ENCODE assay signal across 8 cellular contexts in the genomic region with DNA sequence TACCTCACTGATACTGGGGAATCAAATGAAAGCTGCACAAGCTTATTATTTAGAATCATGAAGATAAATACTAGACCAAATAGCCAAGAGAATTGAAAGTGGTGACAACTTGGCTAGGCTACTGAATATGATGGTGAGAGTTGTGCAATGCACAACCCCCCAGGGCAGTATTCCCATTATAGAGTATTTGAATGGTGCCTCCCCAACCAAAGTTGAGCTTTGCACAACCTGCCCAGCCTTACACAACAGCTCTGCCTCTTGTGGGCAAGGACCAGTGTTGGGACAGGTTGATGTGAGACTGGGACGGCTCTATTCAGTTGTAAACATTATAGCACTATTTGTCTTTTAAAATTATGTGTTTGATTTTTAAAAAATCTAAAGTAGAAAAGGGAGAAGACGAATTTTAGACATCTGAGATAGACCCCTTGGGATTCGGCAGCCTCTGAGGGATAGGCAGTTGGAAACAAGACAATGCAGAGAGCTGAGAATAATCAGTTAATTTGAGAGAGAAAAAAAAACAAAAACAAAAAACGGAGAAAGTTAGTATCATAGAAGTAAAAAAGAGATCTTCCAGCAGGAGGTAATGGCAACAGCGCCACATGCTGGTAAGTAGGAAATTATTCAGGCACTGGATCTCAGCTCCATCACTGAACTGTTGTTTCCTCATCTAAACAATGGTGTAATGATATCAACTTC.
DNase-seq lines count a peak whose midpoint lies in the region; ATAC-seq and TF ChIP-seq lines count a peak whose summit lies in the region.

No MANE protein-coding gene starts in this region.

- TF ChIP-seq CTCF in CD8-positive, alpha-beta T cell (IDR thresholded peaks at IDR 0.05) = peak; percentile 95
- TF ChIP-seq CTCF in HCT116 (IDR thresholded peaks at IDR 0.05 in 2 of 3, conservative IDR thresholded peaks at IDR 0.05 in 1 of 3; ENCODE audit: borderline replicate concordance in 1 of 3, insufficient read depth in 1 of 3, low read depth in 2 of 3, low read length in 2 of 3) = peak; percentile 61 to 82 (median 75); a peak in 5 of 6 replicates
- TF ChIP-seq CTCF in fibroblast of pulmonary artery (IDR thresholded peaks at IDR 0.05; ENCODE audit: low read length, missing control alignments) = peak; percentile 86
- TF ChIP-seq CTCF in osteocyte (IDR thresholded peaks at IDR 0.05) = peak; percentile 69

- no peak overlapping the region for H3K27ac ChIP-seq in CD8-positive, alpha-beta T cell (ENCODE audit: low read depth, low read length)
- no peak overlapping the region for H3K27ac ChIP-seq in HCT116 (ENCODE audit: low read depth, low read length)

- ATAC-seq in CD8-positive, alpha-beta T cell = peak; percentile 87
- peak; percentile 68; the same call in 1 of the 2 replicates for ATAC-seq in HCT116
- ATAC-seq in activated CD8-positive, alpha-beta T cell treated with anti-CD3 and anti-CD28 coated beads, Interleukin-2, amount 10 ng/mL, durations not matched to agents 7 days and 5 days = peak; percentile 82
- no peak for ATAC-seq in GM21390 (IDR thresholded peaks at IDR 0.05; ENCODE audit: unreplicated experiment)
- no peak for ATAC-seq in GM18498 (IDR thresholded peaks at IDR 0.05; ENCODE audit: unreplicated experiment)

- peak; percentile 73 for TF ChIP-seq RAD21 in HCT116 (IDR thresholded peaks at IDR 0.05; ENCODE audit: low read depth)

- POLR2A ChIA-PET in CD8-positive, alpha-beta T cell (lab: Charles Lee) = interaction anchor here (0.7 to 2.5 kb wide), 5 partner anchors 22 to 211 kb away, joined by 3 to 30 read pairs (median 3); no protein-coding TSS in a partner anchor
- POLR2A ChIA-PET in HCT116 (lab: Charles Lee) = interaction anchor here (1.1 kb wide), 1 partner anchor 146 kb away, joined by 3 read pairs; no protein-coding TSS in a partner anchor
- POLR2A ChIA-PET in activated CD8-positive, alpha-beta T cell treated with anti-CD3 and anti-CD28 coated beads, Interleukin-2, amount 10 ng/mL, durations not matched to agents 7 days and 5 days (lab: Charles Lee) = interaction anchor here (0.6 to 3.1 kb wide), 6 partner anchors 18 to 146 kb away, joined by 3 to 18 read pairs (median 4); partner anchors contain the start of gene KCNA3

- RAD21 ChIA-PET in HCT116 (lab: Charles Lee; ENCODE audit: low non-redundant PET in 1 of 2, low total read pairs in 2 of 2, uncharacterized antibody in 2 of 2, unreplicated experiment in 2 of 2) = interaction anchor here in 1 of 2 experiments (0.7 to 2.0 kb wide), 2 partner anchors 146 to 588 kb away, joined by 3 to 5 read pairs; no protein-coding TSS in a partner anchor

- no peak overlapping the region for H2AFZ ChIP-seq in HCT116 (ENCODE audit: low read depth, low read length, poor library complexity, severe bottlenecking)

- no peaks in the 10 kb centered on the region for H3K9me2 ChIP-seq in HCT116 (ENCODE audit: insufficient read depth)

- peaks cover 2% of the 10 kb centered on the region for H3K4me1 Mint-ChIP-seq in CD8-positive, alpha-beta T cell (ENCODE audit: low read depth)
- H3K4me1 Mint-ChIP-seq in activated CD8-positive, alpha-beta T cell treated with anti-CD3 and anti-CD28 coated beads, Interleukin-2, amount 10 ng/mL, durations not matched to agents 7 days and 5 days (ENCODE audit: low read depth) = peaks cover 9% of the 10 kb centered on the region
- no peaks in the 10 kb centered on the region for H3K4me1 Mint-ChIP-seq in osteocyte (ENCODE audit: unreplicated experiment)

- no peaks in the 10 kb centered on the region for H3K79me2 ChIP-seq in HCT116 (ENCODE audit: insufficient read depth, low read length)

- intact Hi-C loops in CD8-positive, alpha-beta T cell (cut with DNase I, micrococcal nuclease) = loop anchor here (1.0 to 5.0 kb wide), 9 partner anchors 16 to 241 kb away; partner anchors contain the start of gene KCNA3 (in 1 of the 2)
- intact Hi-C loops in HCT116 (cut with micrococcal nuclease) = loop anchor here (1.0 to 5.0 kb wide), 2 partner anchors 135 to 243 kb away; no protein-coding TSS in a partner anchor

- no peak overlapping the region for H3K4me3 Mint-ChIP-seq in CD8-positive, alpha-beta T cell
- H3K4me3 Mint-ChIP-seq in activated CD8-positive, alpha-beta T cell treated with anti-CD3 and anti-CD28 coated beads, Interleukin-2, amount 10 ng/mL, durations not matched to agents 7 days and 5 days = peak overlapping the region; percentile 29
- H3K4me3 Mint-ChIP-seq in osteocyte (ENCODE audit: unreplicated experiment) = no peak overlapping the region

- no peak for TF ChIP-seq POLR2A in HCT116 (IDR thresholded peaks at IDR 0.05; ENCODE audit: borderline replicate concordance, extremely low read depth, insufficient read depth, insufficient read length)

- CTCF ChIA-PET in CD8-positive, alpha-beta T cell (lab: Charles Lee) = interaction anchor here (0.6 to 7.4 kb wide), 48 partner anchors 10 to 611 kb away, joined by 3 to 168 read pairs (median 6); partner anchors contain the start of gene KCNA2
- CTCF ChIA-PET in HCT116 (lab: Charles Lee) = interaction anchor here (0.7 to 6.0 kb wide), 16 partner anchors 8 to 242 kb away, joined by 3 to 52 read pairs (median 3); no protein-coding TSS in a partner anchor
- CTCF ChIA-PET in activated CD8-positive, alpha-beta T cell treated with anti-CD3 and anti-CD28 coated beads, Interleukin-2, amount 10 ng/mL, durations not matched to agents 7 days and 5 days (lab: Charles Lee) = interaction anchor here (0.8 to 9.4 kb wide), 55 partner anchors 9 to 417 kb away, joined by 3 to 231 read pairs (median 6); partner anchors contain the start of genes KCNA2 and KCNA3

- H3K36me3 Mint-ChIP-seq in CD8-positive, alpha-beta T cell = no peaks in the 10 kb centered on the region
- H3K36me3 Mint-ChIP-seq in activated CD8-positive, alpha-beta T cell treated with anti-CD3 and anti-CD28 coated beads, Interleukin-2, amount 10 ng/mL, durations not matched to agents 7 days and 5 days (ENCODE audit: low read depth) = no peaks in the 10 kb centered on the region
- H3K36me3 Mint-ChIP-seq in osteocyte (ENCODE audit: unreplicated experiment) = no peaks in the 10 kb centered on the region

- no TSS peak for BruUV-seq in HCT116 (replicated peaks; lab: Mats Ljungman, UMichigan)

- no peaks in the 10 kb centered on the region for H4K20me1 ChIP-seq in HCT116 (ENCODE audit: insufficient read depth)

- no peaks in the 10 kb centered on the region for H3K9me3 ChIP-seq in CD8-positive, alpha-beta T cell (ENCODE audit: low read length)
- no peaks in the 10 kb centered on the region for H3K9me3 ChIP-seq in HCT116 (ENCODE audit: control insufficient read depth in 1 of 2, insufficient read depth in 1 of 2, low read depth in 1 of 2, low read length in 2 of 2)

- no peaks in the 10 kb centered on the region for H3K27me3 ChIP-seq in CD8-positive, alpha-beta T cell (ENCODE audit: insufficient read depth, low read length)
- peaks cover 68% of the 10 kb centered on the region for H3K27me3 ChIP-seq in HCT116 (ENCODE audit: insufficient read depth, low read length)

- H3K4me3 ChIP-seq in CD8-positive, alpha-beta T cell (ENCODE audit: low read depth, low read length) = no peak overlapping the region
- no peak overlapping the region for H3K4me3 ChIP-seq in HCT116 (replicated peaks in 1 of 2; ENCODE audit: low read depth in 1 of 2, low read length in 2 of 2)
- no peak overlapping the region for H3K4me3 ChIP-seq in fibroblast of pulmonary artery (replicated peaks; ENCODE audit: low read depth, low read length)

- H3K9me3 Mint-ChIP-seq in CD8-positive, alpha-beta T cell = no peaks in the 10 kb centered on the region
- H3K9me3 Mint-ChIP-seq in activated CD8-positive, alpha-beta T cell treated with anti-CD3 and anti-CD28 coated beads, Interleukin-2, amount 10 ng/mL, durations not matched to agents 7 days and 5 days (ENCODE audit: insufficient read depth) = no peaks in the 10 kb centered on the region
- H3K9me3 Mint-ChIP-seq in osteocyte (ENCODE audit: unreplicated experiment) = no peaks in the 10 kb centered on the region

- no peaks in the 10 kb centered on the region for H3K4me1 ChIP-seq in CD8-positive, alpha-beta T cell (ENCODE audit: insufficient read depth, low read length)
- H3K4me1 ChIP-seq in HCT116 (ENCODE audit: control insufficient read depth in 1 of 2, insufficient read depth in 2 of 2, low read length in 2 of 2) = no peaks in the 10 kb centered on the region

- H3K27ac Mint-ChIP-seq in CD8-positive, alpha-beta T cell = no peak overlapping the region
- no peak overlapping the region for H3K27ac Mint-ChIP-seq in activated CD8-positive, alpha-beta T cell treated with anti-CD3 and anti-CD28 coated beads, Interleukin-2, amount 10 ng/mL, durations not matched to agents 7 days and 5 days
- no peak overlapping the region for H3K27ac Mint-ChIP-seq in osteocyte (ENCODE audit: unreplicated experiment)

- H3K27me3 Mint-ChIP-seq in CD8-positive, alpha-beta T cell (ENCODE audit: low read depth) = peaks cover 10% of the 10 kb centered on the region
- peaks cover 39% of the 10 kb centered on the region for H3K27me3 Mint-ChIP-seq in activated CD8-positive, alpha-beta T cell treated with anti-CD3 and anti-CD28 coated beads, Interleukin-2, amount 10 ng/mL, durations not matched to agents 7 days and 5 days (ENCODE audit: low read depth)
- H3K27me3 Mint-ChIP-seq in osteocyte (ENCODE audit: unreplicated experiment) = peaks cover 10% of the 10 kb centered on the region

- no peak overlapping the region for H3K9ac ChIP-seq in HCT116 (ENCODE audit: low read length)

- H3K36me3 ChIP-seq in CD8-positive, alpha-beta T cell (ENCODE audit: insufficient read depth, low read length) = no peaks in the 10 kb centered on the region
- no peaks in the 10 kb centered on the region for H3K36me3 ChIP-seq in HCT116 (ENCODE audit: control insufficient read depth in 1 of 2, insufficient read depth in 2 of 2, low read length in 2 of 2)

- no peak overlapping the region for H3K4me2 ChIP-seq in HCT116 (ENCODE audit: low read length)

- peak; percentile 11 to 67 (median 52) for DNase-seq in CD8-positive, alpha-beta T cell
- DNase-seq in HCT116 (ENCODE audit: low read depth, low spot score) (peak; percentile 10), NCI-H774 (lab: John Stamatoyannopoulos, UW) (peak; percentile 51), fibroblast of pulmonary artery (ENCODE audit: low read depth) (peak; percentile 72), osteocyte (ENCODE audit: extremely low spot score, unreplicated experiment) (no peak)
- DNase-seq in activated CD8-positive, alpha-beta T cell treated with anti-CD3 and anti-CD28 coated beads, Interleukin-2, amount 10 ng/mL, durations not matched to agents 7 days and 5 days = peak; percentile 80

TF ChIP-seq in HCT116, 20 proteins besides CTCF, POLR2A, EP300 and RAD21 (continues in another document):
- TF ChIP-seq CBX3 (IDR thresholded peaks at IDR 0.05; ENCODE audit: low read depth) (no peak), MAX (IDR thresholded peaks at IDR 0.05) (no peak), SIN3A (IDR thresholded peaks at IDR 0.05; ENCODE audit: low read depth) (no peak), ZFX (IDR thresholded peaks at IDR 0.05) (no peak), EGR1 (IDR thresholded peaks at IDR 0.05; ENCODE audit: low read depth) (no peak)

Comparison
In these comparisons a context has a peak if more than half of its experiments do, and no peak if none do; other contexts are left out.
1. ATAC-seq: peak in CD8-positive, alpha-beta T cell (single experiment), HCT116 (single experiment) and activated CD8-positive, alpha-beta T cell treated with anti-CD3 and anti-CD28 coated beads, Interleukin-2, amount 10 ng/mL, durations not matched to agents 7 days and 5 days (single experiment); none in GM21390 (single experiment) and GM18498 (single experiment).
2. Peak in every context shown above with its lines, with median percentiles within 50 percentile points of each other: CTCF ChIP-seq.